17 cellular contexts compared by ENCODE assay signal in genomic region chr2:31383471-31384153, GRCh38. TPM values are rescaled to one million over a fixed set of nuclear protein-coding genes. Genes with fewer than 3 reads are reported as not detected.
DNase-seq lines count a peak whose midpoint lies in the region; ATAC-seq, FAIRE-seq and TF ChIP-seq lines count a peak whose summit lies in the region.
"Had no signal": no experiment of that assay in that cellular context is flagged by ENCODE, and none has a peak within 500 bp of the region (broad histone marks: within the 10 kb centered on the region; RNA-seq: fewer than 3 reads in every experiment).

No MANE protein-coding gene starts in this region.

- H3K9me3 Mint-ChIP-seq in HFFc6, result no peaks in the 10 kb centered on the region
- H3K9me3 Mint-ChIP-seq: activated naive CD4-positive, alpha-beta T cell treated with anti-CD3 and anti-CD28 coated beads for 36 hours; H9 had no signal

- H3K36me3 ChIP-seq in brain microvascular endothelial cell (replicated peaks) (no peaks in the 10 kb centered on the region), stomach (no peaks in the 10 kb centered on the region)
- H3K36me3 ChIP-seq: pancreas had no signal

- WGBS in A549 (ENCODE audit: missing lambda C conversion rate), result 96% methylated on average over 6 of the region's 6 CpGs
- 90 to 96% (median 92%) methylated on average over 6 of the region's 6 CpGs for WGBS in stomach, 5 donors

- TF ChIP-seq RAD21 in A549 (conservative IDR thresholded peaks at IDR 0.05 in 1 of 2, IDR thresholded peaks at IDR 0.05 in 1 of 2), result no peak

- peaks cover 72% of the 10 kb centered on the region for H3K4me1 Mint-ChIP-seq in HFFc6 (ENCODE audit: low read depth)

- no peaks in the 10 kb centered on the region for H3K9me3 ChIP-seq in A549
- H3K9me3 ChIP-seq in stomach, result no peaks in the 10 kb centered on the region
- H3K9me3 ChIP-seq: pancreas had no signal

- H3K36me3 Mint-ChIP-seq in HFFc6 (ENCODE audit: low read depth), result no peaks in the 10 kb centered on the region

- peak overlapping the region; percentile 88 to 89 for H3K27ac ChIP-seq in A549
- peak overlapping the region; percentile 94 for H3K27ac ChIP-seq in brain microvascular endothelial cell
- H3K27ac ChIP-seq in foreskin keratinocyte, result peak overlapping the region; percentile 100
- H3K27ac ChIP-seq in stomach, result no peak overlapping the region
- H3K27ac ChIP-seq: KMS-11, pancreas had no signal

- peak overlapping the region; percentile 100 for H3K27ac Mint-ChIP-seq in HFFc6
- H3K27ac Mint-ChIP-seq: activated naive CD4-positive, alpha-beta T cell treated with anti-CD3 and anti-CD28 coated beads for 36 hours had no signal

- TF ChIP-seq EP300 in A549 (IDR thresholded peaks at IDR 0.05) (no peak), stomach (IDR thresholded peaks at IDR 0.05) (no peak)

- no peak for ATAC-seq in A549
- no peak for ATAC-seq in foreskin keratinocyte

- peaks cover 2% of the 10 kb centered on the region for H3K27me3 Mint-ChIP-seq in HFFc6 (ENCODE audit: insufficient read depth)

- H3K4me1 ChIP-seq in A549 (peaks cover 57% of the 10 kb centered on the region), foreskin keratinocyte (peaks cover 47% of the 10 kb centered on the region), stomach (no peaks in the 10 kb centered on the region)
- H3K4me1 ChIP-seq: pancreas had no signal

- no peaks in the 10 kb centered on the region for H3K27me3 ChIP-seq in brain microvascular endothelial cell (replicated peaks)
- no peaks in the 10 kb centered on the region for H3K27me3 ChIP-seq in foreskin keratinocyte
- H3K27me3 ChIP-seq in stomach, result no peaks in the 10 kb centered on the region
- H3K27me3 ChIP-seq: pancreas had no signal

- in situ Hi-C loops in brain microvascular endothelial cell (cut with HindIII; ENCODE audit: low pct_ligation_motif_present, low sequenced_read_pairs), result no loop called here

- no peak for FAIRE-seq in A549 (lab: Jason Lieb, UNC)
- FAIRE-seq: pancreas had no signal

- DNase-seq in A549 (ENCODE audit: low read depth in 1 of 2, low spot score in 1 of 2) (peak in 1 of 2 experiments; percentile 21), HFFc6 (peak; percentile 24), brain microvascular endothelial cell (peak; percentile 29), foreskin keratinocyte (peak; percentile 57 to 71), NCI-H2171 (lab: John Stamatoyannopoulos, UW) (no peak), epidermal melanocyte (ENCODE audit: insufficient read length, low spot score) (no peak), stomach (no peak), occipital lobe (lab: John Stamatoyannopoulos, UW) (no peak)
- DNase-seq: H9, NCI-H69, pancreas, Right ventricle myocardium superior, substantia nigra had no signal

- peak overlapping the region; percentile 81; the same call in 1 of the 2 replicates for H3K4me3 Mint-ChIP-seq in HFFc6
- H3K4me3 Mint-ChIP-seq: activated naive CD4-positive, alpha-beta T cell treated with anti-CD3 and anti-CD28 coated beads for 36 hours; H9 had no signal

- H3K4me2 ChIP-seq in A549, result peak overlapping the region; percentile 72

- no peak overlapping the region for H3K4me3 ChIP-seq in A549
- no peak overlapping the region for H3K4me3 ChIP-seq in brain microvascular endothelial cell (ENCODE audit: low read depth, low read length)
- H3K4me3 ChIP-seq in stomach, result no peak overlapping the region
- H3K4me3 ChIP-seq: pancreas had no signal

- POLR2A ChIA-PET in A549 (lab: Yijun Ruan, JAX), result interaction anchor here (1.2 to 2.4 kb wide), 2 partner anchors 21 to 29 kb away, joined by 4 to 8 read pairs; no protein-coding TSS in a partner anchor

- CTCF ChIA-PET in A549 (lab: Yijun Ruan, JAX), result interaction anchor here (0.5 to 10.8 kb wide), 10 partner anchors 12 to 141 kb away, joined by 3 to 81 read pairs (median 5); no protein-coding TSS in a partner anchor

- intact Hi-C loops in stomach (cut with DNase I; ENCODE audit: low total_unique reads), result no loop called here

- TF ChIP-seq CTCF in A549 (IDR thresholded peaks at IDR 0.05) (no peak), HFFc6 (IDR thresholded peaks at IDR 0.05) (no peak), brain microvascular endothelial cell (IDR thresholded peaks at IDR 0.05; ENCODE audit: low read depth, low read length, missing control alignments) (no peak), foreskin keratinocyte (conservative IDR thresholded peaks at IDR 0.05) (no peak), stomach (IDR thresholded peaks at IDR 0.05) (no peak)

- TF ChIP-seq POLR2A in A549 (IDR thresholded peaks at IDR 0.05; ENCODE audit: low read length) (no peak), stomach (IDR thresholded peaks at IDR 0.05) (no peak)

TF ChIP-seq in A549, 52 proteins besides CTCF, POLR2A, EP300 and RAD21:
- TF ChIP-seq HOXA7 (CRISPR knock-in tag; IDR thresholded peaks at IDR 0.05) (0 out of 2 replicates have a peak, but pooled peaks have one; percentile 25), ELK1 (IDR thresholded peaks at IDR 0.05; ENCODE audit: low read depth, low read length) (no peak)

RNA-seq across cellular contexts. Expression of gene XDH, which starts 30.9 kb away (rescaled TPM):
- 1.0 and 1.1 TPM in 2 replicates for polyA plus RNA-seq in A549 (2011; rRNA removed)
- 0.61 and 0.73 TPM in 2 replicates for polyA plus RNA-seq in A549 (2012; cell fraction: cytosol; rRNA removed)
- polyA plus RNA-seq in A549 (2012; cell fraction: nucleus; rRNA removed), result 1.0 and 1.8 TPM in 2 replicates
- 0.71 to 1.0 TPM (median 0.88 TPM) in 3 replicates for polyA plus RNA-seq in A549 (2017; fragmentation: RNase III; extraction: RNeasy Plus Mini Kit Qiagen cat#74134 plus additional on column Dnase treatment)
- 1.1 and 1.3 TPM in 2 replicates for polyA minus RNA-seq in A549 (2011; rRNA and poly(A)+ RNA removed)
- total RNA-seq in HFFc6 (2021; fragmentation: NEBNext Ultra II Directional; extraction: Animal tissue kit (Norgen Biotek cat#: 25700)), result 1 to 10 TPM in 5 of 6 experiments, under 1 TPM in 1; 0.88 to 2.0 (median 1.5) TPM
- total RNA-seq in foreskin keratinocyte, result 19.3 and 23.6 TPM in 2 replicates
- 6.6 and 7.7 TPM in 2 replicates for polyA plus RNA-seq in foreskin keratinocyte
- total RNA-seq in stomach, result 10 to 100 TPM in 1 of 5 donors, 1 to 10 TPM in 3, under 1 TPM in 1; 0.87 to 40.8 (median 3.6) TPM
- polyA plus RNA-seq in stomach, result 1 to 10 TPM in 1 of 3 donors, under 1 TPM in 2; 0.06 to 2.3 (median 0.15) TPM
- not detected for total RNA-seq in occipital lobe
- total RNA-seq: activated CD8-positive, alpha-beta memory T cell treated with anti-CD3 and anti-CD28 coated beads for 36 hours; activated naive CD4-positive, alpha-beta T cell treated with anti-CD3 and anti-CD28 coated beads for 36 hours; mononuclear cell had no signal

Comparison
In these comparisons a context has a peak if more than half of its experiments do, and no peak if none do; other contexts are left out.
1. DNase-seq: peak in HFFc6 (single experiment), brain microvascular endothelial cell (single experiment) and foreskin keratinocyte (2 of 2); none in NCI-H2171 (single experiment), epidermal melanocyte (single experiment), stomach (single experiment) and occipital lobe (single experiment).
2. H3K27ac ChIP-seq: peak in A549 (2 of 2), brain microvascular endothelial cell (single experiment) and foreskin keratinocyte (single experiment); none in stomach (0 of 5).